32 cellular contexts compared by ENCODE assay signal in genomic region chr21:32756096-32756495, GRCh38.
"Had no signal": no experiment of that assay in that cellular context is flagged by ENCODE, and none has a peak within 500 bp of the region (broad histone marks: within the 10 kb centered on the region; RNA-seq: fewer than 3 reads in every experiment).

No MANE protein-coding gene starts in this region.

- H3K4me3 Mint-ChIP-seq: activated CD4-positive, alpha-beta T cell treated with anti-CD3 and anti-CD28 coated beads, Interleukin-2, amount 10 ng/mL, durations not matched to agents 24 days and 14 days; activated CD8-positive, alpha-beta T cell treated with anti-CD3 and anti-CD28 coated beads for 36 hours; activated naive CD4-positive, alpha-beta T cell treated with anti-CD3 and anti-CD28 coated beads, Interleukin-2, amount 10 ng/mL, durations not matched to agents 7 days and 5 days; activated naive CD8-positive, alpha-beta T cell; activated naive CD8-positive, alpha-beta T cell treated with anti-CD3 and anti-CD28 coated beads, Interleukin-2, amount 50 U/mL, for 24 hours; activated T-cell treated with anti-CD3 and anti-CD28 coated beads, Interleukin-2, amount 50 U/mL, for 4 hours; activated T-helper 1 cell treated with anti-CD3 and anti-CD28 coated beads, Interleukin-12 subunit alpha, Interleukin-12 subunit beta, Interleukin-2, Interleukin-4 antibody, amounts not matched to agents 30 ng/mL and 10 ng/mL and 1 ng/mL, durations not matched to agents 14 hours and 24 hours and 36 hours; brain had no signal

- DNase-seq: activated CD4-positive, alpha-beta T cell treated with anti-CD3 and anti-CD28 coated beads, Interleukin-2, amount 10 ng/mL, durations not matched to agents 24 days and 14 days; activated CD4-positive, alpha-beta T cell treated with anti-CD3 and anti-CD28 coated beads, Interleukin-2, amount 50 U/mL, for 4 hours; activated CD8-positive, alpha-beta T cell treated with anti-CD3 and anti-CD28 coated beads for 36 hours; activated naive CD4-positive, alpha-beta T cell treated with anti-CD3 and anti-CD28 coated beads, Interleukin-2, amount 10 ng/mL, durations not matched to agents 7 days and 5 days; activated naive CD8-positive, alpha-beta T cell treated with anti-CD3 and anti-CD28 coated beads, Interleukin-2, amount 50 U/mL, for 24 hours; activated T-cell treated with anti-CD3 and anti-CD28 coated beads, Interleukin-2, amount 50 U/mL, for 4 hours; anterior cingulate cortex; caudate nucleus; cerebellar nuclear complex; Karpas-422; KBM-7; MG63; NCI-H1048; NCI-H1105 treated with DMSO at 0.1 percent for 48 hours; NCI-H1436; NCI-H1694; NCI-H2029; NCI-H2107; NCI-H2171; NCI-H510A; NCI-H526; NCI-H748 treated with DMSO at 0.1 percent for 48 hours; NK-92 treated with Interleukin-12 subunit alpha and Interleukin-12 subunit beta, amount 100 ng/mL, for 24 hours; PC-9; SIG-M5; T-helper 1 cell; T1000 had no signal

- H3K27me3 Mint-ChIP-seq: activated CD4-positive, alpha-beta T cell treated with anti-CD3 and anti-CD28 coated beads, Interleukin-2, amount 10 ng/mL, durations not matched to agents 24 days and 14 days; activated CD8-positive, alpha-beta T cell treated with anti-CD3 and anti-CD28 coated beads for 36 hours; activated naive CD4-positive, alpha-beta T cell treated with anti-CD3 and anti-CD28 coated beads, Interleukin-2, amount 10 ng/mL, durations not matched to agents 7 days and 5 days; activated naive CD8-positive, alpha-beta T cell; activated naive CD8-positive, alpha-beta T cell treated with anti-CD3 and anti-CD28 coated beads, Interleukin-2, amount 50 U/mL, for 24 hours; brain had no signal

- H3K9me3 Mint-ChIP-seq: activated CD4-positive, alpha-beta T cell treated with anti-CD3 and anti-CD28 coated beads, Interleukin-2, amount 10 ng/mL, durations not matched to agents 24 days and 14 days; activated CD8-positive, alpha-beta T cell treated with anti-CD3 and anti-CD28 coated beads for 36 hours; activated naive CD4-positive, alpha-beta T cell treated with anti-CD3 and anti-CD28 coated beads, Interleukin-2, amount 10 ng/mL, durations not matched to agents 7 days and 5 days; activated naive CD8-positive, alpha-beta T cell treated with anti-CD3 and anti-CD28 coated beads, Interleukin-2, amount 50 U/mL, for 24 hours; activated T-cell treated with anti-CD3 and anti-CD28 coated beads, Interleukin-2, amount 50 U/mL, for 4 hours; activated T-helper 1 cell treated with anti-CD3 and anti-CD28 coated beads, Interleukin-12 subunit alpha, Interleukin-12 subunit beta, Interleukin-2, Interleukin-4 antibody, amounts not matched to agents 30 ng/mL and 10 ng/mL and 1 ng/mL, durations not matched to agents 14 hours and 24 hours and 36 hours; brain had no signal

- H3K27ac Mint-ChIP-seq: activated CD4-positive, alpha-beta T cell treated with anti-CD3 and anti-CD28 coated beads, Interleukin-2, amount 10 ng/mL, durations not matched to agents 24 days and 14 days; activated CD8-positive, alpha-beta T cell treated with anti-CD3 and anti-CD28 coated beads for 36 hours; activated naive CD4-positive, alpha-beta T cell treated with anti-CD3 and anti-CD28 coated beads, Interleukin-2, amount 10 ng/mL, durations not matched to agents 7 days and 5 days; activated naive CD8-positive, alpha-beta T cell; activated naive CD8-positive, alpha-beta T cell treated with anti-CD3 and anti-CD28 coated beads, Interleukin-2, amount 50 U/mL, for 24 hours; activated T-helper 1 cell treated with anti-CD3 and anti-CD28 coated beads, Interleukin-12 subunit alpha, Interleukin-12 subunit beta, Interleukin-2, Interleukin-4 antibody, amounts not matched to agents 30 ng/mL and 10 ng/mL and 1 ng/mL, durations not matched to agents 14 hours and 24 hours and 36 hours had no signal

- ATAC-seq: activated CD8-positive, alpha-beta T cell treated with anti-CD3 and anti-CD28 coated beads for 36 hours; activated naive CD8-positive, alpha-beta T cell treated with anti-CD3 and anti-CD28 coated beads, Interleukin-2, amount 50 U/mL, for 24 hours; activated T-cell treated with anti-CD3 and anti-CD28 coated beads, Interleukin-2, amount 50 U/mL, for 4 hours; Right ventricle myocardium inferior; SK-N-SH treated with all-trans-retinoic acid at 6 μM for 48 hours had no signal
